ENCODE assay signal across 8 cellular contexts in genomic region chr9:73869261-73869660, GRCh38.
A peak's percentile ranks its signal among the peaks of the same experiment; 100 is the strongest.
DNase-seq lines count a peak whose midpoint lies in the region; ATAC-seq and TF ChIP-seq lines count a peak whose summit lies in the region.

No MANE protein-coding gene starts in this region.

- H3K27ac Mint-ChIP-seq in endothelial cell (ENCODE audit: unreplicated experiment), result no peak overlapping the region

- H3K27me3 ChIP-seq in HL-60 (ENCODE audit: insufficient read depth, poor library complexity, severe bottlenecking) (no peaks in the 10 kb centered on the region), RWPE2 (ENCODE audit: insufficient read depth, poor library complexity, severe bottlenecking) (no peaks in the 10 kb centered on the region)

- H3K4me3 Mint-ChIP-seq in endothelial cell (ENCODE audit: unreplicated experiment), result no peak overlapping the region

- H3K4me1 Mint-ChIP-seq in endothelial cell (ENCODE audit: unreplicated experiment), result no peaks in the 10 kb centered on the region

- TF ChIP-seq CTCF in GM12864 (IDR thresholded peaks at IDR 0.05; ENCODE audit: low read depth, low read length, missing control alignments) (no peak), HL-60 (IDR thresholded peaks at IDR 0.05; ENCODE audit: insufficient read depth, low read length) (no peak), RWPE2 (IDR thresholded peaks at IDR 0.05; ENCODE audit: poor library complexity, severe bottlenecking) (no peak), epithelial cell of esophagus (IDR thresholded peaks at IDR 0.05; ENCODE audit: insufficient read depth, low read depth, low read length, missing control alignments) (no peak), endothelial cell (IDR thresholded peaks at IDR 0.05; ENCODE audit: unreplicated experiment) (no peak)

- H3K9me3 Mint-ChIP-seq in endothelial cell (ENCODE audit: unreplicated experiment), result no peaks in the 10 kb centered on the region

- H3K27ac ChIP-seq in HL-60 (replicated peaks) (no peak overlapping the region), RWPE2 (ENCODE audit: poor library complexity, severe bottlenecking) (no peak overlapping the region)

- no peaks in the 10 kb centered on the region for H3K9me3 ChIP-seq in RWPE2 (ENCODE audit: severe bottlenecking)

- ATAC-seq in GM21526 (IDR thresholded peaks at IDR 0.05; ENCODE audit: low FRiP score, unreplicated experiment), result peak; percentile 99
- peak; percentile 100 for ATAC-seq in RWPE2 (ENCODE audit: low read depth)
- peak; percentile 84 for ATAC-seq in stimulated activated naive CD8-positive, alpha-beta T cell treated with anti-CD3 and anti-CD28 coated beads, Interleukin-15, Interleukin-2, amounts not matched to agents 100 U/mL and 50 U/mL, for 24 hours

- H3K4me1 ChIP-seq in RWPE2 (ENCODE audit: insufficient read depth, poor library complexity, severe bottlenecking), result peaks cover 10% of the 10 kb centered on the region

- no peaks in the 10 kb centered on the region for H3K36me3 ChIP-seq in RWPE2 (ENCODE audit: low read depth)

- H3K27me3 Mint-ChIP-seq in endothelial cell (ENCODE audit: unreplicated experiment), result no peaks in the 10 kb centered on the region

- no peak overlapping the region for H3K4me3 ChIP-seq in GM12864 (ENCODE audit: low read depth, low read length)
- H3K4me3 ChIP-seq in HL-60 (replicated peaks; ENCODE audit: insufficient read depth, low read length), result no peak overlapping the region
- no peak overlapping the region for H3K4me3 ChIP-seq in RWPE2 (ENCODE audit: severe bottlenecking)
- no peak overlapping the region for H3K4me3 ChIP-seq in epithelial cell of esophagus (ENCODE audit: low read length)

- no peaks in the 10 kb centered on the region for H3K36me3 Mint-ChIP-seq in endothelial cell (ENCODE audit: low read depth, unreplicated experiment)

- DNase-seq in GM12864 (ENCODE audit: low read depth) (peak; percentile 48), HL-60 (ENCODE audit: low read depth in 1 of 2, low spot score in 1 of 2) (peak; percentile 26 to 36), RWPE2 (ENCODE audit: low spot score) (peak; percentile 68), epithelial cell of esophagus (ENCODE audit: low read depth) (peak; percentile 98), endothelial cell (ENCODE audit: low spot score) (no peak), D341Med (ENCODE audit: low spot score) (no peak)
- DNase-seq in stimulated activated naive CD8-positive, alpha-beta T cell treated with anti-CD3 and anti-CD28 coated beads, Interleukin-15, Interleukin-2, amounts not matched to agents 100 U/mL and 50 U/mL, for 24 hours, result peak; percentile 2

Comparison
In these comparisons a context has a peak if more than half of its experiments do, and no peak if none do; other contexts are left out.
1. DNase-seq: peak in GM12864 (single experiment), HL-60 (2 of 2), RWPE2 (single experiment), epithelial cell of esophagus (single experiment) and stimulated activated naive CD8-positive, alpha-beta T cell treated with anti-CD3 and anti-CD28 coated beads, Interleukin-15, Interleukin-2, amounts not matched to agents 100 U/mL and 50 U/mL, for 24 hours (single experiment); none in endothelial cell (single experiment) and D341Med (single experiment).
2. Peak in every context shown above with its lines, with median percentiles within 50 percentile points of each other: ATAC-seq.